1 cellular context compared by ENCODE assay signal in genomic region chr13:24217601-24218281, GRCh38.
TF ChIP-seq lines count a peak whose summit lies in the region.

No MANE protein-coding gene starts in this region.

TF ChIP-seq in A549, 52 proteins besides CTCF, POLR2A, EP300 and RAD21 (continued from another document):
- TF ChIP-seq MAX (IDR thresholded peaks at IDR 0.05), result no peak
